ENCODE assay signal across 22 cellular contexts in the genomic region with DNA sequence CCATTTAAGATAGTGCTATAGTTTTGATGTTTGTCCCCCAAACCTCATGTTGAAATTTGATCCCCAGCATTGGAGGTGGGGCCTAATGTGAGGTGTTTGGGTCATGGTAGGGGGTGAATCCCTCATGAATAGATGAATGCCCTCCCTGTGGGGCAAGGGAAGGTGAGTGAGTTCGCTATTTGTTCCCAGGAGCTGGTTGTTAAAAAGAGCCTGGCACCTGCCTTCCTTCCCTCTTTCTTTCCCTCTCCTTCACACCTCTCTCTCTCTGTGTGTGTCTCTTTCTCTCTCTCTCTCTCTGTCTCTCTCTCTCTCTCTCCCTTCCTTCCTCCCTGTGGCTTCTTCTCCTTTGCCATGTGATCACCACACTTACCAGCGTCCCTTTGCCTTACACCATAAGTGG.
"Had no signal": no experiment of that assay in that cellular context is flagged by ENCODE, and none has a peak within 500 bp of the region (broad histone marks: within the 10 kb centered on the region; RNA-seq: fewer than 3 reads in every experiment).

No MANE protein-coding gene starts in this region.

- H3K27ac ChIP-seq: dorsolateral prefrontal cortex, esophagus squamous epithelium, gastrocnemius medialis, left ventricle myocardium inferior, sigmoid colon, stomach, uterus had no signal

- ATAC-seq: activated CD8-positive, alpha-beta T cell treated with anti-CD3 and anti-CD28 coated beads, Interleukin-2, amount 10 ng/mL, durations not matched to agents 7 days and 5 days; activated naive CD4-positive, alpha-beta T cell treated with anti-CD3 and anti-CD28 coated beads, Interleukin-2, amount 50 U/mL, for 72 hours; effector memory CD8-positive, alpha-beta T cell; gastrocnemius medialis; stimulated activated memory B cell treated with anti-CD40 and anti-IgM and Interleukin-4, amounts not matched to agents 10 μg/mL and 1 μg/mL and 100 μg/mL, for 72 hours had no signal

- H3K36me3 ChIP-seq: esophagus squamous epithelium, gastrocnemius medialis, left ventricle myocardium inferior, sigmoid colon, stomach, uterus had no signal

- H3K4me1 ChIP-seq: esophagus squamous epithelium, gastrocnemius medialis, left ventricle myocardium inferior, sigmoid colon, stomach, uterus had no signal

- H3K9me3 ChIP-seq: esophagus squamous epithelium, gastrocnemius medialis, mucosa of descending colon, sigmoid colon, uterus had no signal

- H3K4me2 ChIP-seq: smooth muscle cell had no signal

- H3K27me3 ChIP-seq: dorsolateral prefrontal cortex, esophagus squamous epithelium, gastrocnemius medialis, sigmoid colon, stomach, uterus had no signal

- H3K4me3 ChIP-seq: dorsolateral prefrontal cortex, esophagus squamous epithelium, gastrocnemius medialis, left ventricle myocardium inferior, mucosa of descending colon, sigmoid colon, smooth muscle cell, stomach, uterus had no signal

- DNase-seq: activated CD4-positive, alpha-beta T cell treated with anti-CD3 and anti-CD28 coated beads, Interleukin-2, amount 50 U/mL, for 1 hour; activated CD4-positive, CD25-positive, alpha-beta regulatory T cell treated with anti-CD3 and anti-CD28 coated beads, Interleukin-2, amount 50 U/mL, for 72 hours; activated CD8-positive, alpha-beta T cell treated with anti-CD3 and anti-CD28 coated beads, Interleukin-2, amount 10 ng/mL, durations not matched to agents 7 days and 5 days; activated gamma-delta T cell treated with Interleukin-2 at 50 U/mL for 16 hours; aorta; central memory CD4-positive, alpha-beta T cell; dorsolateral prefrontal cortex; effector memory CD8-positive, alpha-beta T cell; esophagus squamous epithelium; gastrocnemius medialis; head of caudate nucleus; left ventricle myocardium inferior; mucosa of descending colon; retina; sigmoid colon; stimulated activated CD4-positive, alpha-beta T cell treated with anti-CD3 and anti-CD28 coated beads, Interleukin-15, amount 100 ng/mL, for 24 hours; stomach; trophoblast cell; uterus had no signal
